Comparison of ENCODE assay signal across 22 cellular contexts in genomic region chr11:27777013-27777412, GRCh38.
DNase-seq lines count a peak whose midpoint lies in the region; ATAC-seq and TF ChIP-seq lines count a peak whose summit lies in the region.
"Had no signal": no experiment of that assay in that cellular context is flagged by ENCODE, and none has a peak within 500 bp of the region (broad histone marks: within the 10 kb centered on the region; RNA-seq: fewer than 3 reads in every experiment).

No MANE protein-coding gene starts in this region.

- H2AFZ ChIP-seq in mesenchymal stem cell (ENCODE audit: low read depth, low read length) = no peak overlapping the region
- H2AFZ ChIP-seq: GM23338 had no signal

- H3K4ac ChIP-seq in mesenchymal stem cell (ENCODE audit: low read depth in 1 of 2, low read length in 2 of 2) = no peak overlapping the region

- no peak overlapping the region for H2BK5ac ChIP-seq in mesenchymal stem cell (ENCODE audit: low read depth, low read length, poor library complexity, severe bottlenecking)

- no peak overlapping the region for H2BK12ac ChIP-seq in mesenchymal stem cell (ENCODE audit: low read length in 2 of 2)

- no peaks in the 10 kb centered on the region for H3K9me3 Mint-ChIP-seq in HFFc6
- H3K9me3 Mint-ChIP-seq: GM23338 had no signal

- no peak overlapping the region for H3K18ac ChIP-seq in mesenchymal stem cell (ENCODE audit: low read depth in 1 of 2, low read length in 2 of 2)

- H3K4me2 ChIP-seq in mesenchymal stem cell (ENCODE audit: low read length, poor library complexity, severe bottlenecking) = peak overlapping the region; percentile 31
- H3K4me2 ChIP-seq: GM23338 had no signal

- no peak overlapping the region for H4K8ac ChIP-seq in mesenchymal stem cell (ENCODE audit: low read length)

- no peaks in the 10 kb centered on the region for H3K9me3 ChIP-seq in mesenchymal stem cell (ENCODE audit: control insufficient read depth, low read length)
- H3K9me3 ChIP-seq: MG63 had no signal

- ATAC-seq in GM21737 (IDR thresholded peaks at IDR 0.05; ENCODE audit: unreplicated experiment) = no peak
- ATAC-seq: GM23338 had no signal

- no peak overlapping the region for H2AK5ac ChIP-seq in mesenchymal stem cell (ENCODE audit: low read length, severe bottlenecking)

- 100% methylated on average over 1 of the region's 3 CpGs for WGBS in mesenchymal stem cell

- no peak overlapping the region for H3K23ac ChIP-seq in mesenchymal stem cell (ENCODE audit: low read length in 2 of 2)

- no peak for TF ChIP-seq CTCF in HFFc6 (IDR thresholded peaks at IDR 0.05)
- no peak for TF ChIP-seq CTCF in epithelial cell of proximal tubule (conservative IDR thresholded peaks at IDR 0.05; ENCODE audit: low read depth, low read length)

- H3K9ac ChIP-seq in mesenchymal stem cell (ENCODE audit: low read length) = no peak overlapping the region

- no peak overlapping the region for H3K27ac ChIP-seq in mesenchymal stem cell (ENCODE audit: low read length, poor library complexity, severe bottlenecking)

- no peaks in the 10 kb centered on the region for H3K4me1 ChIP-seq in mesenchymal stem cell (ENCODE audit: control insufficient read depth, insufficient read depth, low read depth, low read length)

- no peaks in the 10 kb centered on the region for H3K36me3 ChIP-seq in mesenchymal stem cell (ENCODE audit: control insufficient read depth in 1 of 2, insufficient read depth in 2 of 2, low read depth in 1 of 2, low read length in 2 of 2)
- H3K36me3 ChIP-seq: MG63 had no signal

- DNase-seq in ACHN (peak; percentile 46), HFFc6 (no peak), epithelial cell of proximal tubule (ENCODE audit: low read depth) (peak; percentile 25), mesenchymal stem cell (no peak), hippocampal formation (lab: John Stamatoyannopoulos, UW) (no peak), NCI-H524 (lab: John Stamatoyannopoulos, UW) (no peak)
- DNase-seq in activated CD8-positive, alpha-beta memory T cell treated with anti-CD3 and anti-CD28 coated beads, Interleukin-2, amount 50 U/mL, for 4 hours = no peak
- DNase-seq: 8988T; C1 segment of cervical spinal cord; CD8-positive, alpha-beta memory T cell; DMS79 treated with DMSO at 0.1 percent for 48 hours; H9; KBM-7; MG63; NCI-H2029; NCI-H446 treated with DMSO at 0.1 percent for 48 hours; NCI-H526 treated with DMSO at 0.1 percent for 48 hours; RPMI8226; SHP77; SW 1271 had no signal

- in situ Hi-C loops in ACHN (cut with HindIII; ENCODE audit: low pct_ligation_motif_present, low pct_unique_long_range_greater_than_20kb, low sequenced_read_pairs) = no loop called here

- peaks cover 0 to 6% of the 10 kb centered on the region in 2 experiments for H3K27me3 ChIP-seq in mesenchymal stem cell (ENCODE audit: control insufficient read depth in 1 of 2, insufficient read depth in 1 of 2, low read length in 2 of 2)
- H3K27me3 ChIP-seq: MG63 had no signal

- no peak overlapping the region for H4K91ac ChIP-seq in mesenchymal stem cell (ENCODE audit: low read length)

- H2BK15ac ChIP-seq in mesenchymal stem cell (ENCODE audit: low read depth, poor library complexity, severe bottlenecking) = no peak overlapping the region

- no peaks in the 10 kb centered on the region for H3K36me3 Mint-ChIP-seq in HFFc6 (ENCODE audit: low read depth)
- H3K36me3 Mint-ChIP-seq: CD8-positive, alpha-beta memory T cell had no signal

- no peak overlapping the region for H3K27ac Mint-ChIP-seq in HFFc6
- H3K27ac Mint-ChIP-seq: CD8-positive, alpha-beta memory T cell; GM23338; H9 had no signal

- no peak overlapping the region for H2BK120ac ChIP-seq in mesenchymal stem cell (ENCODE audit: low read depth, low read length)

- peaks cover 9% of the 10 kb centered on the region for H3K4me1 Mint-ChIP-seq in HFFc6 (ENCODE audit: low read depth)
- H3K4me1 Mint-ChIP-seq: CD8-positive, alpha-beta memory T cell; GM23338; H9 had no signal

- H3K14ac ChIP-seq in mesenchymal stem cell (ENCODE audit: low read length in 2 of 2) = no peak overlapping the region

- H3K79me1 ChIP-seq in mesenchymal stem cell (replicated peaks; ENCODE audit: low read length, poor library complexity, severe bottlenecking) = no peaks in the 10 kb centered on the region

- peak overlapping the region; percentile 42; the same call in 1 of the 2 replicates for H3K4me3 Mint-ChIP-seq in HFFc6
- H3K4me3 Mint-ChIP-seq: CD8-positive, alpha-beta memory T cell; GM23338; H9 had no signal

- H3K4me3 ChIP-seq in epithelial cell of proximal tubule (ENCODE audit: low read depth, low read length) = no peak overlapping the region
- H3K4me3 ChIP-seq in mesenchymal stem cell (ENCODE audit: insufficient read depth in 1 of 2, low read depth in 1 of 2, low read length in 2 of 2) = no peak overlapping the region
- H3K4me3 ChIP-seq: GM23338, MG63 had no signal

- no peaks in the 10 kb centered on the region for H3K27me3 Mint-ChIP-seq in HFFc6 (ENCODE audit: insufficient read depth)
- H3K27me3 Mint-ChIP-seq: CD8-positive, alpha-beta memory T cell had no signal

Comparison
In these comparisons a context has a peak if more than half of its experiments do, and no peak if none do; other contexts are left out.
1. DNase-seq: peak in ACHN (single experiment) and epithelial cell of proximal tubule (single experiment); none in HFFc6 (single experiment), mesenchymal stem cell (single experiment), hippocampal formation (0 of 2), activated CD8-positive, alpha-beta memory T cell treated with anti-CD3 and anti-CD28 coated beads, Interleukin-2, amount 50 U/mL, for 4 hours (single experiment) and NCI-H524 (0 of 2).